8 cellular contexts compared by ENCODE assay signal in the genomic region with DNA sequence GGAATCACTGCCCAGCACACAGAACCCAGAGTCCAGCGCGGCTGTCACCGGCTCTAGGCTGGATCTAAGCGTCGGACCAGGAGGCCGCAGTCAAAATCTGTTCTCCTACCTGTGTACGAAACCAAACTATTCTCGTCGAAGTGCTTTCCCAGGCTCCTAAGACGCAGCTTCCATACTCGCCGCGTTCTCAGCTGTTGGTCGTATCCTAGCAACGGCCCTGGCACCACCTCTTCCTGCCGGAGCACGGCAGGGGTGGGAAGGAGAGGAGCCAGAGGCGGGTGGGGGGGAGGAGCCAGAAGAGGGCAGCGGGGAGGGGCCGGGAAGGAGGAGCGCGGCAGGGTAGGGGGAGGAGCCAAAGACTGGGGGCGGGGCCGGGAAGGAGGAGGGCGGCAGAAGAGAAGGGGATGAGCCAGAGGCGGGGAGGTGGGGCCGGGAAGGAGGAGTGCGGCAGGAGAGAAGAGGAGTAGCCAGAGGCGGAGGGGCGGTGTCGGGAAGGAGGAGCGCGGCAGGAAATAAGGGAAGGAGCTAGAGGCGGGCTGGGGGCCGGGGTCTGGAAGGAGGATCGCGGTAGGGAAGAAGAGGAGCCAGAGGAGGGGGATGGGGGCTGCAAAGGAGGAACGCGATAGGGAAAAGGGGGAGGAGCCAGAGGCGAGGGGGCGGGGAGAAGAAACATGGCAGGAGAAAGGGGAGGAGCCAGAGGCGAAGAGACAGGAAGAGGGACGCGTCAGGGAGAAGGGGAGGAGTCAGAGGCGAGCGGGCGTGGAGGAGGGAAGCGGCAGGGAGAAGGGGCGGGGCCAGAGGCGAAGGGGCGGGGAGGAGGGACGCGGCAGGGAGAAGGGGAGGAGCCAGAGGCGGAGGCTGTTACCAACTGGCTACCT. TPM values are rescaled to one million over a fixed set of nuclear protein-coding genes. Genes with fewer than 3 reads are reported as not detected.
A peak's percentile ranks its signal among the peaks of the same experiment; 100 is the strongest.
DNase-seq lines count a peak whose midpoint lies in the region; ATAC-seq, FAIRE-seq and TF ChIP-seq lines count a peak whose summit lies in the region.

Gene IQUB, minus strand, starts transcription at position 213 of the 878 bp plus-strand sequence. CDS start 22,255 bp downstream, outside the sequence.

- intact Hi-C loops in kidney (cut with DNase I): no loop called here

- H3K36me3 ChIP-seq in kidney (ENCODE audit: control insufficient read depth in 1 of 2, insufficient read depth in 2 of 2, low read length in 2 of 2): no peaks in the 10 kb centered on the region

- DNase-seq in AG09319 (ENCODE audit: extremely low read depth, low read depth) (peak; percentile 94), NCI-H446 (lab: John Stamatoyannopoulos, UW) (peak; percentile 82 to 93), cerebellar nuclear complex (lab: John Stamatoyannopoulos, UW) (peak; percentile 94 to 95), kidney (peak; percentile 99)
- DNase-seq in activated CD4-positive, CD25-positive, alpha-beta regulatory T cell treated with anti-CD3 and anti-CD28 coated beads, Interleukin-2, amount 50 U/mL, for 72 hours: peak; percentile 94
- peak; percentile 90 to 94 for DNase-seq in stimulated activated CD4-positive, alpha-beta T cell treated with anti-CD3 and anti-CD28 coated beads, Interleukin-15, amount 100 ng/mL, for 1 hour (ENCODE audit: low read depth in 1 of 2, low spot score in 1 of 2)

- TF ChIP-seq CTCF in AG09319 (IDR thresholded peaks at IDR 0.05; ENCODE audit: low read depth, low read length): no peak
- TF ChIP-seq CTCF in kidney (IDR thresholded peaks at IDR 0.05; ENCODE audit: borderline replicate concordance, extremely low read depth, insufficient read depth): no peak

- H3K4me1 ChIP-seq in kidney (ENCODE audit: control insufficient read depth in 1 of 2, insufficient read depth in 1 of 2, low read depth in 1 of 2, low read length in 2 of 2): no peaks in the 10 kb centered on the region

- no peak for FAIRE-seq in kidney (lab: Jason Lieb, UNC)

- peak within 1 kb of the TSS; percentile 91 to 95 for H3K27ac ChIP-seq in kidney (ENCODE audit: low read depth in 2 of 2, low read length in 2 of 2)

- no peaks in the 10 kb centered on the region for H3K9me3 ChIP-seq in kidney (ENCODE audit: control insufficient read depth in 1 of 2, low read length in 2 of 2)

- H3K4me3 ChIP-seq in kidney (ENCODE audit: low read length in 2 of 2): peak within 1 kb of the TSS; percentile 87 to 97

- ATAC-seq in GM19035 (IDR thresholded peaks at IDR 0.05; ENCODE audit: unreplicated experiment): peak; percentile 74
- ATAC-seq in HG03342 (IDR thresholded peaks at IDR 0.05; ENCODE audit: unreplicated experiment): peak; percentile 82

- H3K9ac ChIP-seq in kidney (ENCODE audit: low read length in 2 of 2): peak within 1 kb of the TSS; percentile 74 to 80

RNA-seq across cellular contexts. Expression of gene IQUB, which starts in this region (rescaled TPM):
- total RNA-seq in kidney: 6.9 TPM
- 1.8 TPM for polyA plus RNA-seq in kidney (ENCODE audit: insufficient read depth, low read depth, low replicate concordance)

Comparison
In these comparisons a context has a peak if more than half of its experiments do, and no peak if none do; other contexts are left out.
1. Peak in every context shown above with its lines: DNase-seq, ATAC-seq, H3K4me3 ChIP-seq and H3K27ac ChIP-seq.